16 cellular contexts compared by ENCODE assay signal in genomic region chr13:110620596-110620995, GRCh38. TPM values are rescaled to one million over a fixed set of nuclear protein-coding genes. Genes with fewer than 3 reads are reported as not detected.
DNase-seq lines count a peak whose midpoint lies in the region; ATAC-seq and TF ChIP-seq lines count a peak whose summit lies in the region.
"Had no signal": no experiment of that assay in that cellular context is flagged by ENCODE, and none has a peak within 500 bp of the region (broad histone marks: within the 10 kb centered on the region; RNA-seq: fewer than 3 reads in every experiment).

No MANE protein-coding gene starts in this region.

- H3K27me3 ChIP-seq in hepatocyte, result no peaks in the 10 kb centered on the region
- no peaks in the 10 kb centered on the region for H3K27me3 ChIP-seq in GM23248 (replicated peaks; ENCODE audit: insufficient read depth)

- H3K36me3 ChIP-seq in hepatocyte (replicated peaks; ENCODE audit: insufficient read depth, low read depth) (no peaks in the 10 kb centered on the region), GM23248 (ENCODE audit: low read depth) (no peaks in the 10 kb centered on the region)

- peak overlapping the region; percentile 27 for H3K27ac ChIP-seq in hepatocyte
- no peak overlapping the region for H3K27ac ChIP-seq in GM23248
- H3K27ac ChIP-seq: A549, C4-2B had no signal

- in situ Hi-C loops in GM23248 (cut with MboI), result no loop called here

- H3K4me2 ChIP-seq in hepatocyte (no peak overlapping the region), GM23248 (ENCODE audit: unreplicated experiment) (no peak overlapping the region)
- H3K4me2 ChIP-seq: A549 had no signal

- H4K20me1 ChIP-seq in hepatocyte (ENCODE audit: insufficient read depth, poor library complexity, severe bottlenecking) (peaks cover 64% of the 10 kb centered on the region), GM23248 (ENCODE audit: insufficient read depth) (peaks cover 14% of the 10 kb centered on the region)

- no peak for TF ChIP-seq CTCF in hepatocyte (IDR thresholded peaks at IDR 0.05; ENCODE audit: poor library complexity)
- no peak for TF ChIP-seq CTCF in mesothelial cell of epicardium (IDR thresholded peaks at IDR 0.05; ENCODE audit: unreplicated experiment)

- H3K4me1 ChIP-seq in hepatocyte (ENCODE audit: insufficient read depth), result peaks cover 37% of the 10 kb centered on the region
- peaks cover 19% of the 10 kb centered on the region for H3K4me1 ChIP-seq in GM23248 (ENCODE audit: insufficient read depth)

- H3K27ac Mint-ChIP-seq in T-helper 17 cell, result peak overlapping the region; percentile 57
- peak overlapping the region; percentile 59 for H3K27ac Mint-ChIP-seq in mesothelial cell of epicardium
- H3K27ac Mint-ChIP-seq: CD4-positive, alpha-beta T cell had no signal

- no peaks in the 10 kb centered on the region for H3K27me3 Mint-ChIP-seq in T-helper 17 cell
- no peaks in the 10 kb centered on the region for H3K27me3 Mint-ChIP-seq in mesothelial cell of epicardium (ENCODE audit: low read depth)
- H3K27me3 Mint-ChIP-seq: CD4-positive, alpha-beta T cell had no signal

- H2AFZ ChIP-seq in hepatocyte (no peak overlapping the region), GM23248 (no peak overlapping the region)

- H3K79me2 ChIP-seq in hepatocyte (peaks cover 98% of the 10 kb centered on the region), GM23248 (ENCODE audit: insufficient read depth) (peaks cover 97% of the 10 kb centered on the region)

- no peak overlapping the region for H3K9ac ChIP-seq in GM23248

- H3K9me3 ChIP-seq in T-helper 17 cell (ENCODE audit: control insufficient read depth, low read length, poor library complexity, severe bottlenecking) (no peaks in the 10 kb centered on the region), hepatocyte (ENCODE audit: low read depth) (no peaks in the 10 kb centered on the region), GM23248 (ENCODE audit: low read depth) (no peaks in the 10 kb centered on the region)
- H3K9me3 ChIP-seq: A549 had no signal

- no peak overlapping the region for H3K4me3 ChIP-seq in hepatocyte
- no peak overlapping the region for H3K4me3 ChIP-seq in GM23248
- H3K4me3 ChIP-seq: A549 had no signal

- H3K9me2 ChIP-seq in hepatocyte (replicated peaks; ENCODE audit: insufficient read depth) (no peaks in the 10 kb centered on the region), GM23248 (ENCODE audit: insufficient read depth) (no peaks in the 10 kb centered on the region)

- DNase-seq in COLO829 (ENCODE audit: low spot score), result peak; percentile 55
- DNase-seq in T-helper 17 cell, result no peak
- no peak for DNase-seq in hepatocyte (ENCODE audit: low spot score)
- DNase-seq in mesothelial cell of epicardium (ENCODE audit: low spot score in 2 of 2, unreplicated experiment in 2 of 2), result no peak
- no peak for DNase-seq in GM23248
- DNase-seq: AML-193; CD4-positive, alpha-beta T cell; DMS153; DMS79; GDM1; H9 had no signal

- peaks cover 22% of the 10 kb centered on the region for H3K4me1 Mint-ChIP-seq in T-helper 17 cell
- peaks cover 25% of the 10 kb centered on the region for H3K4me1 Mint-ChIP-seq in mesothelial cell of epicardium

- H3K4me3 Mint-ChIP-seq in T-helper 17 cell (no peak overlapping the region), mesothelial cell of epicardium (no peak overlapping the region)
- H3K4me3 Mint-ChIP-seq: CD4-positive, alpha-beta T cell; H9 had no signal

- H3F3A ChIP-seq in GM23248 (ENCODE audit: insufficient read depth), result peaks cover 16% of the 10 kb centered on the region; the same call in 1 of the 2 replicates

- H3K36me3 Mint-ChIP-seq in T-helper 17 cell (ENCODE audit: low read depth), result peaks cover 4% of the 10 kb centered on the region
- H3K36me3 Mint-ChIP-seq in mesothelial cell of epicardium, result peaks cover 1% of the 10 kb centered on the region

- WGBS in hepatocyte (ENCODE audit: low lambda C conversion rate, missing lambda C conversion rate), result 61% methylated on average over 2 of the region's 2 CpGs
- WGBS in GM23248 (ENCODE audit: low coverage in 1 of 2, low lambda C conversion rate in 2 of 2, missing lambda C conversion rate in 2 of 2), 2 experiments, result 62 to 63% methylated on average over 2 of the region's 2 CpGs

- ATAC-seq in T-helper 17 cell (no peak), GM21381 (IDR thresholded peaks at IDR 0.05; ENCODE audit: unreplicated experiment) (no peak), HG03108 (IDR thresholded peaks at IDR 0.05; ENCODE audit: unreplicated experiment) (no peak), GM19463 (IDR thresholded peaks at IDR 0.05; ENCODE audit: unreplicated experiment) (no peak)
- ATAC-seq: A549 had no signal

- no peaks in the 10 kb centered on the region for H3K9me3 Mint-ChIP-seq in mesothelial cell of epicardium
- H3K9me3 Mint-ChIP-seq: CD4-positive, alpha-beta T cell; H9 had no signal

RNA-seq across cellular contexts. Expression of gene NAXD, which starts 5.3 kb away (rescaled TPM):
- total RNA-seq in T-helper 17 cell (10 to 100 TPM; 17.7 to 22.9 TPM), hepatocyte (29.9 and 30.9 TPM in 2 replicates), mesothelial cell of epicardium (39.5 to 41.4 TPM (median 40.8 TPM) in 3 replicates)
- polyA plus RNA-seq in hepatocyte (34.5 and 37.6 TPM in 2 replicates), GM23248 (2016; fragmentation: Nextera tagmentation; extraction: Ambion mirVana) (26.9 and 28.1 TPM in 2 replicates)
- total RNA-seq in GM23248 (2014; rRNA removed; shearing (Covaris generic)), result 23.5 and 34.0 TPM in 2 replicates

RNA-seq across cellular contexts. Expression of gene RAB20, which starts 59.1 kb away (rescaled TPM):
- total RNA-seq in T-helper 17 cell (1 to 10 TPM; 1.2 to 1.4 TPM), hepatocyte (34.8 and 37.4 TPM in 2 replicates), mesothelial cell of epicardium (8.9 to 10.2 TPM (median 9.6 TPM) in 3 replicates)
- polyA plus RNA-seq in hepatocyte (19.6 and 28.3 TPM in 2 replicates), GM23248 (2016; fragmentation: Nextera tagmentation; extraction: Ambion mirVana) (2.7 TPM in 2 replicates)
- 3.3 and 6.4 TPM in 2 replicates for total RNA-seq in GM23248 (2014; rRNA removed; shearing (Covaris generic))
